ENCODE assay signal across 9 cellular contexts in the genomic region with DNA sequence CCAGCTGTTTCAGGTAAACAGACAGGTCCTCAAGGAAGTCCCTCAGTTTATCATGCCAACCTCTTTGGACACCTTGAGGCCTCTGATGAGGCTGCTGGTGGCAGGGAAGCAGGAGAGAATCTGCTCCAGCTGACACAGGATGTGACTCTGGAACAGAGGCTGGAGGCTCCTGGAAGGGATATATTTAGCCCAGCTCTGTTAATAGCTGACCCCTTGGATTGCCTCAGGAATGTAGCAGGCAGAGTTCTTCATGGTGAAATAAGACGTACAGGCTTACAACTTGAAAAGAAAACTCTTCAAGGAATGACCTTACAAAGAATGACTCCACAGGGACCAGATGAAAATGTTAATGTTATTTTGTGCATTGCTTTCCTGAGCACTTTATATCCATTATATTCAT.
DNase-seq lines count a peak whose midpoint lies in the region; ATAC-seq and TF ChIP-seq lines count a peak whose summit lies in the region.
"Had no signal": no experiment of that assay in that cellular context is flagged by ENCODE, and none has a peak within 500 bp of the region (broad histone marks: within the 10 kb centered on the region; RNA-seq: fewer than 3 reads in every experiment).

No MANE protein-coding gene starts in this region.

- no TSS peak for BruUV-seq in PC-3 (replicated peaks; lab: Mats Ljungman, UMichigan)

- H3K4me3 ChIP-seq in BJ (ENCODE audit: low read depth, low read length) (no peak overlapping the region), PC-3 (ENCODE audit: low read length) (no peak overlapping the region), mucosa of descending colon (no peak overlapping the region)

- POLR2A ChIA-PET in BJ (lab: Charles Lee): interaction anchor here (0.6 kb wide), 1 partner anchor 1263 kb away, joined by 5 read pairs; no protein-coding TSS in a partner anchor
- POLR2A ChIA-PET in PC-3 (lab: Charles Lee; ENCODE audit: unreplicated experiment): no interaction called here
- POLR2A ChIA-PET in naive thymus-derived CD8-positive, alpha-beta T cell (lab: Charles Lee): no interaction called here

- peaks cover 8 to 14% (median 11%) of the 10 kb centered on the region in 4 donors for H3K4me1 Mint-ChIP-seq in naive thymus-derived CD8-positive, alpha-beta T cell

- no peaks in the 10 kb centered on the region for H3K9me2 ChIP-seq in PC-3 (replicated peaks; ENCODE audit: low read length)

- no peaks in the 10 kb centered on the region for H3K9me3 Mint-ChIP-seq in naive thymus-derived CD8-positive, alpha-beta T cell

- no peak overlapping the region for H3K9ac ChIP-seq in PC-3 (ENCODE audit: low read length)

- H3K9me3 ChIP-seq in PC-3 (ENCODE audit: low read length) (no peaks in the 10 kb centered on the region), mucosa of descending colon (no peaks in the 10 kb centered on the region)

- no peaks in the 10 kb centered on the region for H3F3A ChIP-seq in PC-3 (ENCODE audit: low read length, unreplicated experiment)

- no peak overlapping the region for H3K27ac Mint-ChIP-seq in naive thymus-derived CD8-positive, alpha-beta T cell

- no peak for ATAC-seq in PC-3
- ATAC-seq in mucosa of descending colon: peak; percentile 30
- ATAC-seq in naive thymus-derived CD8-positive, alpha-beta T cell: no peak
- no peak for ATAC-seq in GM18907 (IDR thresholded peaks at IDR 0.05; ENCODE audit: unreplicated experiment)

- H3K4me1 ChIP-seq in PC-3 (ENCODE audit: insufficient read depth, low read length): peaks cover 10% of the 10 kb centered on the region
- H3K4me1 ChIP-seq in mucosa of descending colon (ENCODE audit: low read depth): no peaks in the 10 kb centered on the region

- intact Hi-C loops in PC-3 (cut with micrococcal nuclease) (loop anchor here (5.0 kb wide), 1 partner anchor 544 kb away; the partner anchor contains the start of gene MINDY2), mucosa of descending colon (cut with DNase I, micrococcal nuclease) (no loop called here)

- no peaks in the 10 kb centered on the region for H3K79me2 ChIP-seq in PC-3 (ENCODE audit: low read length)

- H3K4me2 ChIP-seq in PC-3 (ENCODE audit: low read length): no peak overlapping the region

- H4K20me1 ChIP-seq in PC-3 (ENCODE audit: low read length): no peaks in the 10 kb centered on the region

- no peaks in the 10 kb centered on the region for H3K36me3 Mint-ChIP-seq in naive thymus-derived CD8-positive, alpha-beta T cell

- peak overlapping the region in 3 of 10 donors; percentile 2 to 59 (median 44) for H3K4me3 Mint-ChIP-seq in naive thymus-derived CD8-positive, alpha-beta T cell

- H2AFZ ChIP-seq in PC-3 (ENCODE audit: low read length): 0 out of 2 replicates have a peak overlapping the region, but pooled peaks have one; percentile 19

- peaks cover 7% of the 10 kb centered on the region for H3K27me3 ChIP-seq in BJ (ENCODE audit: control insufficient read depth, insufficient read depth, low read length)
- H3K27me3 ChIP-seq in PC-3 (ENCODE audit: low read length): no peaks in the 10 kb centered on the region

- no peaks in the 10 kb centered on the region for H3K36me3 ChIP-seq in BJ (ENCODE audit: control insufficient read depth, insufficient read depth, low read length)
- no peaks in the 10 kb centered on the region; the same call in 1 of the 2 replicates for H3K36me3 ChIP-seq in PC-3 (ENCODE audit: low read depth, low read length)
- no peaks in the 10 kb centered on the region for H3K36me3 ChIP-seq in mucosa of descending colon (ENCODE audit: low read depth)

- TF ChIP-seq CTCF in BJ (IDR thresholded peaks at IDR 0.05; ENCODE audit: insufficient read depth, low read depth, low read length): no peak
- TF ChIP-seq CTCF in PC-3 (conservative IDR thresholded peaks at IDR 0.05; ENCODE audit: low read depth, low read length): no peak
- TF ChIP-seq CTCF in mucosa of descending colon (IDR thresholded peaks at IDR 0.05): no peak

- CTCF ChIA-PET in BJ (lab: Yijun Ruan, JAX) (interaction anchor here (1.0 to 2.7 kb wide), 12 partner anchors 11 to 1273 kb away, joined by 3 to 27 read pairs (median 4); partner anchors contain the start of gene MINDY2), PC-3 (lab: Charles Lee) (interaction anchor here (0.5 kb wide), 1 partner anchor 439 kb away, joined by 3 read pairs; no protein-coding TSS in a partner anchor)

- DNase-seq in BJ (ENCODE audit: low read depth) (peak; percentile 46), PC-3 (no peak), fibroblast of peridontal ligament (ENCODE audit: extremely low read depth) (peak; percentile 79), mucosa of descending colon (no peak), CD1c-positive myeloid dendritic cell (ENCODE audit: extremely low spot score) (no peak)
- no peak for DNase-seq in naive thymus-derived CD8-positive, alpha-beta T cell
- no peak for DNase-seq in stimulated activated naive CD4-positive, alpha-beta T cell treated with Interleukin-2 at 50 U/mL for 16 hours (lab: John Stamatoyannopoulos, UW)
- DNase-seq: NCI-H1105 had no signal

- H3K27me3 Mint-ChIP-seq in naive thymus-derived CD8-positive, alpha-beta T cell: peaks cover 0 to 9% (median 7%) of the 10 kb centered on the region in 5 donors

- no peak overlapping the region for H3K27ac ChIP-seq in PC-3 (ENCODE audit: low read length)

Comparison
In these comparisons a context has a peak if more than half of its experiments do, and no peak if none do; other contexts are left out.
1. DNase-seq: peak in BJ (single experiment) and fibroblast of peridontal ligament (single experiment); none in PC-3 (single experiment), mucosa of descending colon (0 of 3), CD1c-positive myeloid dendritic cell (single experiment), naive thymus-derived CD8-positive, alpha-beta T cell (0 of 10) and stimulated activated naive CD4-positive, alpha-beta T cell treated with Interleukin-2 at 50 U/mL for 16 hours (single experiment).